Comparison of ENCODE assay signal across 8 cellular contexts in genomic region chr5:128905225-128906110, GRCh38. TPM values are rescaled to one million over a fixed set of nuclear protein-coding genes. Genes with fewer than 3 reads are reported as not detected.
DNase-seq lines count a peak whose midpoint lies in the region; ATAC-seq lines count a peak whose summit lies in the region.

No MANE protein-coding gene starts in this region.

- no peaks in the 10 kb centered on the region for H3K36me3 Mint-ChIP-seq in stimulated activated naive B cell treated with anti-CD40 and anti-IgM and Interleukin-4, amounts not matched to agents 10 μg/mL and 1 μg/mL and 100 μg/mL, for 72 hours

- in situ Hi-C loops in T47D (cut with HindIII; ENCODE audit: low pct_unique_long_range_greater_than_20kb, low sequenced_read_pairs) = no loop called here

- peaks cover 0 to 6% of the 10 kb centered on the region in 2 donors for H3K27me3 Mint-ChIP-seq in stimulated activated naive B cell treated with anti-CD40 and anti-IgM and Interleukin-4, amounts not matched to agents 10 μg/mL and 1 μg/mL and 100 μg/mL, for 72 hours

- no peak overlapping the region for H3K27ac Mint-ChIP-seq in stimulated activated naive B cell treated with anti-CD40 and anti-IgM and Interleukin-4, amounts not matched to agents 10 μg/mL and 1 μg/mL and 100 μg/mL, for 72 hours

- no peak overlapping the region for H3K4me3 Mint-ChIP-seq in stimulated activated naive B cell treated with anti-CD40 and anti-IgM and Interleukin-4, amounts not matched to agents 10 μg/mL and 1 μg/mL and 100 μg/mL, for 72 hours

- H3K4me1 Mint-ChIP-seq in stimulated activated naive B cell treated with anti-CD40 and anti-IgM and Interleukin-4, amounts not matched to agents 10 μg/mL and 1 μg/mL and 100 μg/mL, for 72 hours = no peaks in the 10 kb centered on the region

- ATAC-seq in GM21576 (IDR thresholded peaks at IDR 0.05; ENCODE audit: unreplicated experiment) = peak; percentile 93
- peak; percentile 76 to 82 for ATAC-seq in stimulated activated naive B cell treated with anti-CD40 and anti-IgM and Interleukin-4, amounts not matched to agents 10 μg/mL and 1 μg/mL and 100 μg/mL, for 72 hours (replicated peaks)

- no peaks in the 10 kb centered on the region for H3K9me3 Mint-ChIP-seq in stimulated activated naive B cell treated with anti-CD40 and anti-IgM and Interleukin-4, amounts not matched to agents 10 μg/mL and 1 μg/mL and 100 μg/mL, for 72 hours

- DNase-seq in activated T-cell treated with anti-CD3 and anti-CD28 coated beads for 24 hours (ENCODE audit: low read depth) (peak; percentile 10), HS-27A (ENCODE audit: low read depth) (peak; percentile 7), RPMI7951 (ENCODE audit: low read depth) (peak; percentile 26), T47D (ENCODE audit: low read depth in 1 of 2, low spot score in 1 of 2) (peak; percentile 23 to 77), iris pigment epithelial cell (ENCODE audit: low read depth) (peak; percentile 60)
- no peak for DNase-seq in activated T-cell treated with anti-CD3 and anti-CD28 coated beads, Interleukin-2, amount 50 U/mL, for 1 hour
- DNase-seq in stimulated activated naive B cell treated with anti-CD40 and anti-IgM and Interleukin-4, amounts not matched to agents 10 μg/mL and 1 μg/mL and 100 μg/mL, for 72 hours = no peak

RNA-seq across cellular contexts. Expression of gene SLC27A6, which starts 59.8 kb away (rescaled TPM):
- not detected in 2 replicates for total RNA-seq in RPMI7951 (2014; rRNA removed; shearing (Covaris generic))

Comparison
In these comparisons a context has a peak if more than half of its experiments do, and no peak if none do; other contexts are left out.
1. DNase-seq: peak in activated T-cell treated with anti-CD3 and anti-CD28 coated beads for 24 hours (single experiment), HS-27A (single experiment), RPMI7951 (single experiment), T47D (2 of 2) and iris pigment epithelial cell (single experiment); none in activated T-cell treated with anti-CD3 and anti-CD28 coated beads, Interleukin-2, amount 50 U/mL, for 1 hour (single experiment) and stimulated activated naive B cell treated with anti-CD40 and anti-IgM and Interleukin-4, amounts not matched to agents 10 μg/mL and 1 μg/mL and 100 μg/mL, for 72 hours (single experiment).